ENCODE assay signal across 23 cellular contexts in the genomic region with DNA sequence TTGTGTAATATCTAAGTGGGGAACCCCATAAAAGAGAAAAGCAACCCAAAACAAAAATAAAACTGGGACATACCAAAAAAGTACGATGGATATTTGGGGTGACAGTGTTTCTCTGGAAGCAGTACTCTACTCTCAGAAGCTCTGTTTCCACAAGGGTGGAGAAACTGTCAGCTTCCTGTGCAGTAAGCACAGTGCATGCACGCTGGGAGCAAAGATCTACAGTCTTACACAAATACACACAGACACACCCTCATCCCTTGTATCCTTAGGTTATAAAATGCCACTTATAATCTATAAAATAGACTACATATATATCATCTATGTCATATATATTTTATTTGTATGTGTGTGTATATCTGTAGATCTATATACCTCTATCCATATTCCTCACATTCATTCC.
DNase-seq lines count a peak whose midpoint lies in the region; ATAC-seq, FAIRE-seq and TF ChIP-seq lines count a peak whose summit lies in the region.
"Had no signal": no experiment of that assay in that cellular context is flagged by ENCODE, and none has a peak within 500 bp of the region (broad histone marks: within the 10 kb centered on the region; RNA-seq: fewer than 3 reads in every experiment).

No MANE protein-coding gene starts in this region.

- TF ChIP-seq POLR2A in HepG2 (IDR thresholded peaks at IDR 0.05; ENCODE audit: insufficient read depth in 1 of 2, low read depth in 2 of 2, low read length in 2 of 2), result no peak
- no peak for TF ChIP-seq POLR2A in right lobe of liver (IDR thresholded peaks at IDR 0.05)

- no peaks in the 10 kb centered on the region for H3K36me3 ChIP-seq in HepG2 (replicated peaks in 1 of 2; ENCODE audit: control insufficient read depth in 1 of 2, insufficient read depth in 2 of 2, low read length in 2 of 2)
- H3K36me3 ChIP-seq in right lobe of liver, result no peaks in the 10 kb centered on the region
- H3K36me3 ChIP-seq in colonic mucosa, result no peaks in the 10 kb centered on the region
- H3K36me3 ChIP-seq in mucosa of descending colon (ENCODE audit: low read depth), result no peaks in the 10 kb centered on the region
- H3K36me3 ChIP-seq: BLaER1 had no signal

- ATAC-seq in HepG2 (peak; percentile 77), right lobe of liver (no peak), mucosa of descending colon (peak; percentile 90), HG02981 (IDR thresholded peaks at IDR 0.05; ENCODE audit: unreplicated experiment) (no peak), Right ventricle myocardium superior (ENCODE audit: poor library complexity) (no peak)
- ATAC-seq: CD8-positive, alpha-beta T cell; GM12878; GM23338; HCT116 had no signal

- H3K9me3 ChIP-seq in HepG2 (ENCODE audit: low read length) (no peaks in the 10 kb centered on the region), right lobe of liver (no peaks in the 10 kb centered on the region), colonic mucosa (no peaks in the 10 kb centered on the region), mucosa of descending colon (no peaks in the 10 kb centered on the region)
- H3K9me3 ChIP-seq: BLaER1, Caco-2 had no signal

- POLR2A ChIA-PET in HepG2 (lab: Yijun Ruan, JAX), result no interaction called here

- WGBS in HepG2 (ENCODE audit: low lambda C conversion rate), result 0% methylated on average over 2 of the region's 2 CpGs
- WGBS in right lobe of liver (ENCODE audit: insufficient coverage, low coverage, low lambda C conversion rate, missing lambda C conversion rate), result 67% methylated on average over 2 of the region's 2 CpGs

- TF ChIP-seq CTCF in HepG2 (CRISPR knock-in tag; IDR thresholded peaks at IDR 0.05) (no peak), right lobe of liver (IDR thresholded peaks at IDR 0.05) (no peak), colonic mucosa (IDR thresholded peaks at IDR 0.05) (no peak), mucosa of descending colon (IDR thresholded peaks at IDR 0.05) (no peak), D721Med (IDR thresholded peaks at IDR 0.05; ENCODE audit: insufficient read depth, missing control alignments) (no peak)

- no peaks in the 10 kb centered on the region for H3K79me2 ChIP-seq in HepG2 (ENCODE audit: insufficient read depth, low read length)

- no peak for TF ChIP-seq RAD21 in HepG2 (CRISPR knock-in tag; IDR thresholded peaks at IDR 0.05)

- CTCF ChIA-PET in HepG2 (lab: Yijun Ruan, JAX; ENCODE audit: low intra/inter-chr PET ratio, low total read pairs), result no interaction called here

- no TSS peak for BruUV-seq in HepG2 (replicated peaks; lab: Mats Ljungman, UMichigan)

- H3K4me3 ChIP-seq in HepG2 (replicated peaks in 1 of 3; ENCODE audit: insufficient read depth in 1 of 3, low read depth in 2 of 3, low read length in 3 of 3) (no peak overlapping the region), right lobe of liver (no peak overlapping the region), colonic mucosa (no peak overlapping the region), mucosa of descending colon (no peak overlapping the region)
- H3K4me3 ChIP-seq: BLaER1, GM12878, GM23338 had no signal

- no peak for TF ChIP-seq EP300 in HepG2 (IDR thresholded peaks at IDR 0.05; ENCODE audit: low read depth in 2 of 2, low read length in 2 of 2)
- no peak for TF ChIP-seq EP300 in HepG2 (CRISPR knock-in tag; IDR thresholded peaks at IDR 0.05; ENCODE audit: borderline replicate concordance)

- H3K27ac ChIP-seq in HepG2 (ENCODE audit: extremely low read length, insufficient read depth, low read length), result no peak overlapping the region
- H3K27ac ChIP-seq in right lobe of liver, result no peak overlapping the region
- no peak overlapping the region for H3K27ac ChIP-seq in colonic mucosa
- H3K27ac ChIP-seq: 22Rv1, BLaER1, C4-2B had no signal

- no peaks in the 10 kb centered on the region for H3K27me3 ChIP-seq in HepG2 (ENCODE audit: control insufficient read depth in 1 of 2, insufficient read depth in 2 of 2, low read length in 2 of 2)
- H3K27me3 ChIP-seq in right lobe of liver, result no peaks in the 10 kb centered on the region
- no peaks in the 10 kb centered on the region for H3K27me3 ChIP-seq in colonic mucosa
- H3K27me3 ChIP-seq: BLaER1 had no signal

- no peak for DNase-seq in HepG2 (ENCODE audit: low spot score)
- DNase-seq in right lobe of liver, result no peak
- DNase-seq in colonic mucosa, result peak; percentile 27
- peak in 1 of 3 donors; percentile 52 for DNase-seq in mucosa of descending colon
- no peak for DNase-seq in D721Med (ENCODE audit: insufficient read length, low spot score)
- DNase-seq in retina, result no peak
- DNase-seq in Right ventricle myocardium superior, result no peak
- DNase-seq: Caco-2; CD4-positive, CD25-positive, alpha-beta regulatory T cell; CD8-positive, alpha-beta T cell; DMS 273 treated with DMSO at 0.1 percent for 48 hours; DMS79; EL; GDM1; H9 had no signal

- H2AFZ ChIP-seq in HepG2 (ENCODE audit: low read length), result no peak overlapping the region
- H2AFZ ChIP-seq: GM23338 had no signal

- H4K20me1 ChIP-seq in HepG2 (ENCODE audit: insufficient read depth, low read length), result no peaks in the 10 kb centered on the region
- H4K20me1 ChIP-seq: BLaER1 had no signal

- FAIRE-seq in HepG2 (lab: Jason Lieb, UNC) (no peak), D721Med (lab: Jason Lieb, UNC) (no peak)
- FAIRE-seq: A204.1, GM12878 had no signal

- intact Hi-C loops in HepG2 (cut with micrococcal nuclease; ENCODE audit: unreplicated experiment) (no loop called here), right lobe of liver (cut with DNase I) (no loop called here), colonic mucosa (cut with DNase I) (no loop called here), mucosa of descending colon (cut with DNase I, micrococcal nuclease) (no loop called here), Right ventricle myocardium superior (cut with DNase I) (no loop called here)

- in situ Hi-C loops in HepG2 (cut with HindIII; ENCODE audit: extremely low pct_ligation_motif_present, low pct_unique_long_range_greater_than_20kb), result no loop called here

- no peaks in the 10 kb centered on the region for H3K4me1 ChIP-seq in HepG2 (ENCODE audit: insufficient read depth, low read length)
- no peaks in the 10 kb centered on the region for H3K4me1 ChIP-seq in right lobe of liver
- no peaks in the 10 kb centered on the region for H3K4me1 ChIP-seq in colonic mucosa
- H3K4me1 ChIP-seq in mucosa of descending colon (ENCODE audit: low read depth), result no peaks in the 10 kb centered on the region

- H3K9ac ChIP-seq in HepG2 (ENCODE audit: insufficient read depth, low read depth, low read length), result no peak overlapping the region
- H3K9ac ChIP-seq in colonic mucosa (ENCODE audit: low read depth in 2 of 2, low read length in 2 of 2), result no peak overlapping the region
- H3K9ac ChIP-seq: BLaER1 had no signal

- H3K4me2 ChIP-seq in HepG2 (ENCODE audit: low read depth, low read length), result no peak overlapping the region
- H3K4me2 ChIP-seq: BLaER1, GM23338 had no signal

TF ChIP-seq in HepG2, 621 proteins besides CTCF, POLR2A, EP300 and RAD21:
- TF ChIP-seq, protein P1, sequence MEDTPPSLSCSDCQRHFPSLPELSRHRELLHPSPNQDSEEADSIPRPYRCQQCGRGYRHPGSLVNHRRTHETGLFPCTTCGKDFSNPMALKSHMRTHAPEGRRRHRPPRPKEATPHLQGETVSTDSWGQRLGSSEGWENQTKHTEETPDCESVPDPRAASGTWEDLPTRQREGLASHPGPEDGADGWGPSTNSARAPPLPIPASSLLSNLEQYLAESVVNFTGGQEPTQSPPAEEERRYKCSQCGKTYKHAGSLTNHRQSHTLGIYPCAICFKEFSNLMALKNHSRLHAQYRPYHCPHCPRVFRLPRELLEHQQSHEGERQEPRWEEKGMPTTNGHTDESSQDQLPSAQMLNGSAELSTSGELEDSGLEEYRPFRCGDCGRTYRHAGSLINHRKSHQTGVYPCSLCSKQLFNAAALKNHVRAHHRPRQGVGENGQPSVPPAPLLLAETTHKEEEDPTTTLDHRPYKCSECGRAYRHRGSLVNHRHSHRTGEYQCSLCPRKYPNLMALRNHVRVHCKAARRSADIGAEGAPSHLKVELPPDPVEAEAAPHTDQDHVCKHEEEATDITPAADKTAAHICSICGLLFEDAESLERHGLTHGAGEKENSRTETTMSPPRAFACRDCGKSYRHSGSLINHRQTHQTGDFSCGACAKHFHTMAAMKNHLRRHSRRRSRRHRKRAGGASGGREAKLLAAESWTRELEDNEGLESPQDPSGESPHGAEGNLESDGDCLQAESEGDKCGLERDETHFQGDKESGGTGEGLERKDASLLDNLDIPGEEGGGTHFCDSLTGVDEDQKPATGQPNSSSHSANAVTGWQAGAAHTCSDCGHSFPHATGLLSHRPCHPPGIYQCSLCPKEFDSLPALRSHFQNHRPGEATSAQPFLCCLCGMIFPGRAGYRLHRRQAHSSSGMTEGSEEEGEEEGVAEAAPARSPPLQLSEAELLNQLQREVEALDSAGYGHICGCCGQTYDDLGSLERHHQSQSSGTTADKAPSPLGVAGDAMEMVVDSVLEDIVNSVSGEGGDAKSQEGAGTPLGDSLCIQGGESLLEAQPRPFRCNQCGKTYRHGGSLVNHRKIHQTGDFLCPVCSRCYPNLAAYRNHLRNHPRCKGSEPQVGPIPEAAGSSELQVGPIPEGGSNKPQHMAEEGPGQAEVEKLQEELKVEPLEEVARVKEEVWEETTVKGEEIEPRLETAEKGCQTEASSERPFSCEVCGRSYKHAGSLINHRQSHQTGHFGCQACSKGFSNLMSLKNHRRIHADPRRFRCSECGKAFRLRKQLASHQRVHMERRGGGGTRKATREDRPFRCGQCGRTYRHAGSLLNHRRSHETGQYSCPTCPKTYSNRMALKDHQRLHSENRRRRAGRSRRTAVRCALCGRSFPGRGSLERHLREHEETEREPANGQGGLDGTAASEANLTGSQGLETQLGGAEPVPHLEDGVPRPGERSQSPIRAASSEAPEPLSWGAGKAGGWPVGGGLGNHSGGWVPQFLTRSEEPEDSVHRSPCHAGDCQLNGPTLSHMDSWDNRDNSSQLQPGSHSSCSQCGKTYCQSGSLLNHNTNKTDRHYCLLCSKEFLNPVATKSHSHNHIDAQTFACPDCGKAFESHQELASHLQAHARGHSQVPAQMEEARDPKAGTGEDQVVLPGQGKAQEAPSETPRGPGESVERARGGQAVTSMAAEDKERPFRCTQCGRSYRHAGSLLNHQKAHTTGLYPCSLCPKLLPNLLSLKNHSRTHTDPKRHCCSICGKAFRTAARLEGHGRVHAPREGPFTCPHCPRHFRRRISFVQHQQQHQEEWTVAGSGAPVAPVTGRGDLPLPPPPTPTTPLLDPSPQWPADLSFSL (CRISPR knock-in tag; IDR thresholded peaks at IDR 0.05), result peak; percentile 41; the same call in 1 of the 2 replicates
- no peak for TF ChIP-seq HIVEP1 (CRISPR knock-in tag; IDR thresholded peaks at IDR 0.05)

Comparison
In these comparisons a context has a peak if more than half of its experiments do, and no peak if none do; other contexts are left out.
1. ATAC-seq: peak in HepG2 (single experiment) and mucosa of descending colon (single experiment); none in right lobe of liver (0 of 4), HG02981 (single experiment) and Right ventricle myocardium superior (single experiment).